8 cellular contexts compared by ENCODE assay signal in genomic region chr1:6358757-6359567, GRCh38. TPM values are rescaled to one million over a fixed set of nuclear protein-coding genes. Genes with fewer than 3 reads are reported as not detected.
DNase-seq lines count a peak whose midpoint lies in the region; ATAC-seq and TF ChIP-seq lines count a peak whose summit lies in the region.

No MANE protein-coding gene starts in this region.

- peak overlapping the region; percentile 26 for H3K4me3 ChIP-seq in effector memory CD4-positive, alpha-beta T cell (ENCODE audit: insufficient read depth, low read depth, low read length, poor library complexity, severe bottlenecking)

- no peaks in the 10 kb centered on the region for H3K9me3 ChIP-seq in effector memory CD4-positive, alpha-beta T cell (ENCODE audit: control insufficient read depth, low read length)

- H3K27me3 ChIP-seq in effector memory CD4-positive, alpha-beta T cell (replicated peaks; ENCODE audit: control insufficient read depth, insufficient read depth, low read length, poor library complexity, severe bottlenecking) = no peaks in the 10 kb centered on the region

- peak overlapping the region; percentile 76 for H3K27ac ChIP-seq in VCaP
- peak overlapping the region; percentile 83 for H3K27ac ChIP-seq in effector memory CD4-positive, alpha-beta T cell (ENCODE audit: insufficient read depth, low read length, poor library complexity, severe bottlenecking)

- peaks cover 16 to 42% of the 10 kb centered on the region in 2 donors for H3K4me1 Mint-ChIP-seq in natural killer cell

- no peaks in the 10 kb centered on the region for H3K36me3 ChIP-seq in effector memory CD4-positive, alpha-beta T cell (ENCODE audit: control insufficient read depth, insufficient read depth, low read length)

- no peaks in the 10 kb centered on the region for H3K36me3 Mint-ChIP-seq in natural killer cell

- ATAC-seq in natural killer cell (peak; percentile 46 to 58 (median 51)), GM21381 (IDR thresholded peaks at IDR 0.05; ENCODE audit: unreplicated experiment) (no peak)

- H3K27me3 Mint-ChIP-seq in natural killer cell (ENCODE audit: low read depth in 2 of 2) = no peaks in the 10 kb centered on the region

- peak overlapping the region; percentile 90 to 97 for H3K27ac Mint-ChIP-seq in natural killer cell

- DNase-seq in COR-L47 (lab: John Stamatoyannopoulos, UW) (peak; percentile 19), H4 (ENCODE audit: low spot score) (peak; percentile 96), natural killer cell (peak; percentile 31), midbrain (lab: John Stamatoyannopoulos, UW) (no peak), GM13977 (ENCODE audit: low spot score) (no peak)
- DNase-seq in effector memory CD4-positive, alpha-beta T cell = peak; percentile 56 to 63 (median 61)

- in situ Hi-C loops in GM13977 (cut with MboI; ENCODE audit: low pct_unique_long_range_greater_than_20kb, low sequenced_read_pairs, unreplicated experiment) = no loop called here

- TF ChIP-seq CTCF in VCaP (conservative IDR thresholded peaks at IDR 0.05) = no peak
- no peak for TF ChIP-seq CTCF in natural killer cell (IDR thresholded peaks at IDR 0.05)
- TF ChIP-seq CTCF in GM13977 (IDR thresholded peaks at IDR 0.05; ENCODE audit: extremely low read depth, insufficient read depth, missing control alignments) = no peak

- intact Hi-C loops in natural killer cell (cut with micrococcal nuclease) = no loop called here

- H3K9me3 Mint-ChIP-seq in natural killer cell = no peaks in the 10 kb centered on the region

- H3K4me3 Mint-ChIP-seq in natural killer cell = peak overlapping the region; percentile 72

- H3K4me1 ChIP-seq in effector memory CD4-positive, alpha-beta T cell (ENCODE audit: control insufficient read depth, insufficient read depth, low read length, poor library complexity, severe bottlenecking) = peaks cover 27% of the 10 kb centered on the region

RNA-seq across cellular contexts. Expression of gene ACOT7, which starts 34.6 kb away (rescaled TPM):
- 50.6 and 56.0 TPM in 2 replicates for total RNA-seq in H4 (2014; rRNA removed; shearing (Covaris generic))
- 10 to 100 TPM; 11.5 to 16.9 (median 15.4) TPM for total RNA-seq in natural killer cell

Comparison
In these comparisons a context has a peak if more than half of its experiments do, and no peak if none do; other contexts are left out.
1. DNase-seq: peak in COR-L47 (single experiment), H4 (single experiment), effector memory CD4-positive, alpha-beta T cell (3 of 3) and natural killer cell (single experiment); none in midbrain (single experiment) and GM13977 (single experiment).